Comparison of ENCODE assay signal across 20 cellular contexts in the genomic region with DNA sequence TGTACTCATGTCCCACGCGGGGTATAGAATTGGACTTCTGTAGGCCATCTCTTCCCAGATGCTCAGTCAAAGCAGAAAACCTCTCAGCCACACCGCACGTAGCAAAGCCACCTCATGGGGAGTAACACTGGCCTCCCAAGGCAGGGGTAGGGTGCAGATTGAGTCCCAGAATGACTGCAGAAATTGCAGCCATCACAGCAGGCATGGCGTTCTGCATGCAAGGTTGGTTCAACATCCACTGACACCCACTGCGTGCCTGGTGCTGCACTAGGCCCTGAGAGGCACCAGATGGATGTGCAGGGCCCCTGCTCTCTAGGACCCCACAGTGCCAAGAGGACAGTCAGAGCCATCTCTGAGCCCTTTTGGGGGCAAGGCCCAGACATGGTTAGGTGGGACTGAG. TPM values are rescaled to one million over a fixed set of nuclear protein-coding genes. Genes with fewer than 3 reads are reported as not detected.
A peak's percentile ranks its signal among the peaks of the same experiment; 100 is the strongest.
DNase-seq lines count a peak whose midpoint lies in the region; ATAC-seq and TF ChIP-seq lines count a peak whose summit lies in the region.
"Had no signal": no experiment of that assay in that cellular context is flagged by ENCODE, and none has a peak within 500 bp of the region (broad histone marks: within the 10 kb centered on the region; RNA-seq: fewer than 3 reads in every experiment).

No MANE protein-coding gene starts in this region.

- no peak overlapping the region for H2BK20ac ChIP-seq in H9 (ENCODE audit: low read depth, low read length, poor library complexity, severe bottlenecking)

- peak overlapping the region; percentile 54 for H2BK5ac ChIP-seq in H9 (ENCODE audit: insufficient read length, low read length)

- no CpG with 5 or more reads among the region's 6 CpGs for WGBS in H9 (ENCODE audit: extremely low coverage, insufficient read length, low lambda C conversion rate)
- 95 to 96% methylated on average over 6 of the region's 6 CpGs for WGBS in endodermal cell (ENCODE audit: insufficient coverage in 1 of 2, insufficient read length in 1 of 2), 2 experiments
- WGBS in spleen, 5 donors = 85 to 100% (median 95%) methylated on average over 4 to 6 of the region's 6 CpGs
- WGBS in esophagus squamous epithelium, 2 donors = 95 to 96% methylated on average over 5 to 6 of the region's 6 CpGs

- no peak overlapping the region for H3K18ac ChIP-seq in H9 (ENCODE audit: insufficient read length, low read depth, low read length)

- H3K27ac ChIP-seq in BLaER1 = peak overlapping the region; percentile 33; the same call in 1 of the 2 replicates
- H3K27ac ChIP-seq in H9 (ENCODE audit: insufficient read length, low read depth, low read length) = no peak overlapping the region
- H3K27ac ChIP-seq in endodermal cell (ENCODE audit: low read depth, low read length) = no peak overlapping the region
- H3K27ac ChIP-seq in spleen = no peak overlapping the region
- no peak overlapping the region for H3K27ac ChIP-seq in esophagus squamous epithelium
- H3K27ac ChIP-seq: SK-N-MC had no signal

- H4K5ac ChIP-seq in H9 (ENCODE audit: insufficient read length, low read depth, low read length) = no peak overlapping the region

- H4K8ac ChIP-seq in H9 (replicated peaks; ENCODE audit: insufficient read length, low read depth, low read length) = no peak overlapping the region

- H3K36me3 ChIP-seq in BLaER1 (no peaks in the 10 kb centered on the region), endodermal cell (ENCODE audit: control insufficient read depth, insufficient read depth, low read length) (no peaks in the 10 kb centered on the region), spleen (peaks cover 0 to 16% (median 0%) of the 10 kb centered on the region in 6 donors), esophagus squamous epithelium (peaks cover 0 to 44% (median 0%) of the 10 kb centered on the region in 3 donors)

- H3K14ac ChIP-seq in H9 (ENCODE audit: insufficient read depth, low read length) = 0 out of 2 replicates have a peak overlapping the region, but pooled peaks have one; percentile 14

- H3K36me3 Mint-ChIP-seq in H9 (ENCODE audit: insufficient read depth in 1 of 3, low read depth in 3 of 3) (peaks cover 1 to 4% (median 2%) of the 10 kb centered on the region in 3 experiments; a peak in 5 of 7 replicates), endodermal cell (ENCODE audit: low read depth) (peaks cover 8% of the 10 kb centered on the region)
- H3K36me3 Mint-ChIP-seq: CD14-positive monocyte had no signal

- no peak overlapping the region for H3K56ac ChIP-seq in H9 (ENCODE audit: insufficient read length, low read depth, low read length)

- no peak for DNase-seq in H9
- DNase-seq in endodermal cell = peak; percentile 34
- DNase-seq in spleen = peak; percentile 49
- DNase-seq in esophagus squamous epithelium (lab: John Stamatoyannopoulos, UW) = no peak
- no peak for DNase-seq in NCI-H226
- DNase-seq: Karpas-422, NCI-H1092, NCI-H1417 treated with DMSO at 0.1 percent for 48 hours, NCI-H1694 treated with DMSO at 0.1 percent for 48 hours, NCI-H2081, NCI-H2171, NCI-H345, NCI-H510A treated with DMSO at 0.1 percent for 48 hours, NCI-H748 treated with DMSO at 0.1 percent for 48 hours, SIG-M5 had no signal

- H3K79me2 ChIP-seq in H9 (ENCODE audit: insufficient read depth, low read length) = no peaks in the 10 kb centered on the region

- no peak overlapping the region for H3K23ac ChIP-seq in H9 (ENCODE audit: insufficient read length, low read depth, low read length)

- no peak overlapping the region for H3K27ac Mint-ChIP-seq in H9
- no peak overlapping the region for H3K27ac Mint-ChIP-seq in endodermal cell

- H3K4me1 ChIP-seq in BLaER1 (peaks cover 65% of the 10 kb centered on the region), H9 (ENCODE audit: insufficient read depth, low read length) (peaks cover 3% of the 10 kb centered on the region; the same call in 1 of the 2 replicates), endodermal cell (ENCODE audit: control insufficient read depth, insufficient read depth, low read length) (peaks cover 3% of the 10 kb centered on the region), spleen (peaks cover 0 to 11% (median 0%) of the 10 kb centered on the region in 6 donors), esophagus squamous epithelium (peaks cover 11 to 30% (median 12%) of the 10 kb centered on the region in 3 donors)

- no peaks in the 10 kb centered on the region for H3K23me2 ChIP-seq in H9 (ENCODE audit: insufficient read length, low read depth, low read length, poor library complexity, severe bottlenecking)

- TF ChIP-seq POLR2A in spleen (IDR thresholded peaks at IDR 0.05) = no peak
- TF ChIP-seq POLR2A in esophagus squamous epithelium (IDR thresholded peaks at IDR 0.05) = no peak

- no peak overlapping the region for H2BK120ac ChIP-seq in H9 (ENCODE audit: low read depth, low read length, poor library complexity, severe bottlenecking)

- no peak overlapping the region for H2BK12ac ChIP-seq in H9 (ENCODE audit: insufficient read length, low read depth, low read length)

- H4K91ac ChIP-seq in H9 (ENCODE audit: insufficient read length, low read depth, low read length) = peak overlapping the region; percentile 58

- H3T11ph ChIP-seq in H9 (ENCODE audit: low read length) = no peak overlapping the region

- H3K9ac ChIP-seq in BLaER1 = no peak overlapping the region
- H3K9ac ChIP-seq in H9 (ENCODE audit: extremely low read depth, insufficient read length, low read length) = no peak overlapping the region
- H3K9ac ChIP-seq in endodermal cell (ENCODE audit: extremely low read depth, low read length, poor library complexity, severe bottlenecking) = no peak overlapping the region

- no peak for ATAC-seq in HG02981 (IDR thresholded peaks at IDR 0.05; ENCODE audit: unreplicated experiment)
- ATAC-seq: HepG2 had no signal

- intact Hi-C loops in spleen (cut with DNase I; ENCODE audit: low total_unique reads) = no loop called here
- intact Hi-C loops in esophagus squamous epithelium (cut with DNase I) = no loop called here

- H4K20me1 ChIP-seq in BLaER1 (no peaks in the 10 kb centered on the region), H9 (ENCODE audit: control insufficient read depth, insufficient read depth, insufficient read length) (no peaks in the 10 kb centered on the region)

- no peak overlapping the region for H2AK5ac ChIP-seq in H9 (ENCODE audit: insufficient read length, low read length)

- H2BK15ac ChIP-seq in H9 (ENCODE audit: low read depth, low read length) = no peak overlapping the region

- TF ChIP-seq CTCF in H9 (conservative IDR thresholded peaks at IDR 0.05) (no peak), endodermal cell (conservative IDR thresholded peaks at IDR 0.05) (no peak), spleen (IDR thresholded peaks at IDR 0.05 in 8 of 11, conservative IDR thresholded peaks at IDR 0.05 in 3 of 11) (no peak), esophagus squamous epithelium (IDR thresholded peaks at IDR 0.05) (no peak)

- H3K27me3 ChIP-seq in BLaER1 = no peaks in the 10 kb centered on the region
- no peaks in the 10 kb centered on the region for H3K27me3 ChIP-seq in H9 (ENCODE audit: insufficient read depth, low read length)
- H3K27me3 ChIP-seq in endodermal cell (ENCODE audit: control insufficient read depth, insufficient read depth, low read length, poor library complexity, severe bottlenecking) = peaks cover 49% of the 10 kb centered on the region
- no peaks in the 10 kb centered on the region for H3K27me3 ChIP-seq in spleen (replicated peaks in 1 of 7)
- no peaks in the 10 kb centered on the region for H3K27me3 ChIP-seq in esophagus squamous epithelium

- peak overlapping the region; percentile 78 for H3K4me2 ChIP-seq in BLaER1
- no peak overlapping the region for H3K4me2 ChIP-seq in H9 (ENCODE audit: insufficient read depth, insufficient read length, low read length)

- H3K4ac ChIP-seq in H9 (ENCODE audit: low read depth, low read length) = no peak overlapping the region

- H3K4me3 Mint-ChIP-seq in H9 (no peak overlapping the region), endodermal cell (no peak overlapping the region)
- H3K4me3 Mint-ChIP-seq: CD14-positive monocyte had no signal

- no peaks in the 10 kb centered on the region for H3K9me3 Mint-ChIP-seq in H9
- H3K9me3 Mint-ChIP-seq in endodermal cell = no peaks in the 10 kb centered on the region

- H3K4me1 Mint-ChIP-seq in H9 (peaks cover 8% of the 10 kb centered on the region in 2 experiments), endodermal cell (peaks cover 15% of the 10 kb centered on the region)

- no peaks in the 10 kb centered on the region for H3K79me1 ChIP-seq in H9 (ENCODE audit: insufficient read depth, low read depth, low read length, poor library complexity, severe bottlenecking)

- H3K27me3 Mint-ChIP-seq in H9 (ENCODE audit: low read depth) = no peaks in the 10 kb centered on the region
- peaks cover 25% of the 10 kb centered on the region for H3K27me3 Mint-ChIP-seq in endodermal cell (ENCODE audit: insufficient read depth)

- H3K9me3 ChIP-seq in BLaER1 (no peaks in the 10 kb centered on the region), H9 (ENCODE audit: control insufficient read depth, low read depth, low read length) (no peaks in the 10 kb centered on the region), endodermal cell (ENCODE audit: control insufficient read depth, low read length) (no peaks in the 10 kb centered on the region), spleen (no peaks in the 10 kb centered on the region), esophagus squamous epithelium (no peaks in the 10 kb centered on the region)

- H3K4me3 ChIP-seq in BLaER1 (no peak overlapping the region; the same call in 1 of the 2 replicates), endodermal cell (ENCODE audit: low read length) (no peak overlapping the region), spleen (no peak overlapping the region), esophagus squamous epithelium (no peak overlapping the region)
- H3K4me3 ChIP-seq: SK-N-MC had no signal

- H2AFZ ChIP-seq in H9 (ENCODE audit: low read length) = no peak overlapping the region

RNA-seq across cellular contexts. Expression of gene RAB35, which starts 39.9 kb away (rescaled TPM):
- total RNA-seq in H9 (2021) = 60.0 and 60.6 TPM in 2 replicates
- total RNA-seq in endodermal cell = 10 to 100 TPM; 32.4 to 36.6 TPM
- polyA plus RNA-seq in endodermal cell (2013, experiment 1 of 2) = 25.7 TPM
- 28.0 TPM for polyA plus RNA-seq in endodermal cell (2013, experiment 2 of 2)
- 10 to 100 TPM; 25.7 to 69.8 (median 58.4) TPM for total RNA-seq in spleen
- polyA plus RNA-seq in spleen = 10 to 100 TPM; 14.8 to 40.1 (median 16.9) TPM
- total RNA-seq in esophagus squamous epithelium = 10 to 100 TPM; 25.8 to 38.9 (median 32.0) TPM

Comparison
In these comparisons a context has a peak if more than half of its experiments do, and no peak if none do; other contexts are left out.
1. DNase-seq: peak in endodermal cell (single experiment) and spleen (single experiment); none in H9 (single experiment), esophagus squamous epithelium (single experiment) and NCI-H226 (single experiment).